Comparison of ENCODE assay signal across 1 cellular context in genomic region chr11:62108017-62108750, GRCh38.
TF ChIP-seq lines count a peak whose summit lies in the region.

No MANE protein-coding gene starts in this region.

TF ChIP-seq in GM23338, 12 proteins besides CTCF, POLR2A, EP300 and RAD21 (continued from another document):
- no peak for TF ChIP-seq REST (IDR thresholded peaks at IDR 0.05; ENCODE audit: unreplicated experiment)
